In the genomic region with DNA sequence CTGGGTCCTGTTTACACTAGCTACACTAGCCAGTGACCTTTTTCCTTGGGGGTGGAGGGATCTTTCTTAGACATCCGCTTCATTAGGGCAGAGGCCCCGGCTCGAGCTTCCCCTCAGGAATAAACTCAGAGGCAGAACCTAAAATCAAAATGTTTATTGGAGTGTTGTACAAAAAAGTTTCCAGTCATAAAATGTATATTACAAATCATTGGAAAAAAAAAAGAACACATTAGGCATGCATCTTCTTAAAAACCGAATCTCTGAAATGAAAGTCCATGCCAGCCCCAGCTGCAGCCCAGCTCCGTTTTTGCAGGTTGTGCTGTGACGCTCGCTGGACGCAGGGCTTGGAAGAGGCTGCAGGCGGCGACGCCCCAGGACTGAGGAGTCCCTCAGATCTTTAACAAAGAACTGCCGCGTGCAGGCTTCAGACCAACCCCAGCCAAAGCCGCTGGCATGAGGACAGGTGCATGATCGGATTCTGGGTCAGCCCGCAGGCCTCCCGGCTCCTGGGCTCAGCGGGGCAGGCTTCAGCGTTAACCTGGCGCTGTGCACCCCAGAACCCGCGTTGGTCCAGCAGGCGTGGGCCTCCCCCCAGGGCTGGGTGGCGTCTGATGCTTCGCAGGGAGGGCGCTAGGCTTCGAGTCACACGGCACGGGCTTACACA, we compare ENCODE assay signal across 1 cellular context.
TF ChIP-seq lines count a peak whose summit lies in the region.

No MANE protein-coding gene starts in this region.

TF ChIP-seq in K562, 482 proteins besides CTCF, POLR2A, EP300 and RAD21 (continued from another document and continues in another):
- TF ChIP-seq ELK1 (CRISPR knock-in tag; IDR thresholded peaks at IDR 0.05) = no peak
- no peak for TF ChIP-seq TAF1 (IDR thresholded peaks at IDR 0.05; ENCODE audit: control insufficient read depth, extremely low read depth, insufficient read depth, low read length, severe bottlenecking)
- TF ChIP-seq SUPT5H (IDR thresholded peaks at IDR 0.05) = no peak; the same call in 1 of the 2 replicates
- no peak for TF ChIP-seq KLF6 (CRISPR knock-in tag; IDR thresholded peaks at IDR 0.05; ENCODE audit: borderline replicate concordance)
- TF ChIP-seq, protein P1, sequence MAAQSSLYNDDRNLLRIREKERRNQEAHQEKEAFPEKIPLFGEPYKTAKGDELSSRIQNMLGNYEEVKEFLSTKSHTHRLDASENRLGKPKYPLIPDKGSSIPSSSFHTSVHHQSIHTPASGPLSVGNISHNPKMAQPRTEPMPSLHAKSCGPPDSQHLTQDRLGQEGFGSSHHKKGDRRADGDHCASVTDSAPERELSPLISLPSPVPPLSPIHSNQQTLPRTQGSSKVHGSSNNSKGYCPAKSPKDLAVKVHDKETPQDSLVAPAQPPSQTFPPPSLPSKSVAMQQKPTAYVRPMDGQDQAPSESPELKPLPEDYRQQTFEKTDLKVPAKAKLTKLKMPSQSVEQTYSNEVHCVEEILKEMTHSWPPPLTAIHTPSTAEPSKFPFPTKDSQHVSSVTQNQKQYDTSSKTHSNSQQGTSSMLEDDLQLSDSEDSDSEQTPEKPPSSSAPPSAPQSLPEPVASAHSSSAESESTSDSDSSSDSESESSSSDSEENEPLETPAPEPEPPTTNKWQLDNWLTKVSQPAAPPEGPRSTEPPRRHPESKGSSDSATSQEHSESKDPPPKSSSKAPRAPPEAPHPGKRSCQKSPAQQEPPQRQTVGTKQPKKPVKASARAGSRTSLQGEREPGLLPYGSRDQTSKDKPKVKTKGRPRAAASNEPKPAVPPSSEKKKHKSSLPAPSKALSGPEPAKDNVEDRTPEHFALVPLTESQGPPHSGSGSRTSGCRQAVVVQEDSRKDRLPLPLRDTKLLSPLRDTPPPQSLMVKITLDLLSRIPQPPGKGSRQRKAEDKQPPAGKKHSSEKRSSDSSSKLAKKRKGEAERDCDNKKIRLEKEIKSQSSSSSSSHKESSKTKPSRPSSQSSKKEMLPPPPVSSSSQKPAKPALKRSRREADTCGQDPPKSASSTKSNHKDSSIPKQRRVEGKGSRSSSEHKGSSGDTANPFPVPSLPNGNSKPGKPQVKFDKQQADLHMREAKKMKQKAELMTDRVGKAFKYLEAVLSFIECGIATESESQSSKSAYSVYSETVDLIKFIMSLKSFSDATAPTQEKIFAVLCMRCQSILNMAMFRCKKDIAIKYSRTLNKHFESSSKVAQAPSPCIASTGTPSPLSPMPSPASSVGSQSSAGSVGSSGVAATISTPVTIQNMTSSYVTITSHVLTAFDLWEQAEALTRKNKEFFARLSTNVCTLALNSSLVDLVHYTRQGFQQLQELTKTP (IDR thresholded peaks at IDR 0.05; ENCODE audit: low read depth in 1 of 2, partially characterized antibody in 2 of 2) = peak in 1 of 2 experiments; percentile 49
- TF ChIP-seq NCOA4 (IDR thresholded peaks at IDR 0.05; ENCODE audit: partially characterized antibody) = no peak
- no peak for TF ChIP-seq BCOR (IDR thresholded peaks at IDR 0.05)
- no peak for TF ChIP-seq GABPB2 (CRISPR knock-in tag; conservative IDR thresholded peaks at IDR 0.05)
- no peak for TF ChIP-seq ZNF263 (CRISPR knock-in tag; IDR thresholded peaks at IDR 0.05; ENCODE audit: borderline replicate concordance)
- TF ChIP-seq SREBF1 (IDR thresholded peaks at IDR 0.05; ENCODE audit: borderline replicate concordance, low read depth, low read length) = no peak
- TF ChIP-seq MYNN (IDR thresholded peaks at IDR 0.05) = 0 out of 2 replicates have a peak, but pooled peaks have one; percentile 1
- TF ChIP-seq MYNN (CRISPR knock-in tag; IDR thresholded peaks at IDR 0.05) = no peak
- TF ChIP-seq PREB (CRISPR knock-in tag; IDR thresholded peaks at IDR 0.05) = no peak
- TF ChIP-seq KAT8 (IDR thresholded peaks at IDR 0.05; ENCODE audit: low read depth) = no peak
- no peak for TF ChIP-seq ATF7 (IDR thresholded peaks at IDR 0.05)
- no peak for TF ChIP-seq CSDE1 (IDR thresholded peaks at IDR 0.05)
- TF ChIP-seq TOE1 (IDR thresholded peaks at IDR 0.05; ENCODE audit: borderline replicate concordance) = no peak
- no peak for TF ChIP-seq TOE1 (CRISPR knock-in tag; IDR thresholded peaks at IDR 0.05; ENCODE audit: borderline replicate concordance, low read depth)
- no peak for TF ChIP-seq BCL6 (CRISPR knock-in tag; IDR thresholded peaks at IDR 0.05)
- 0 out of 2 replicates have a peak, but pooled peaks have one; percentile 47 for TF ChIP-seq POLR2G (IDR thresholded peaks at IDR 0.05; ENCODE audit: low read depth, low read length)
- TF ChIP-seq ZKSCAN8 (CRISPR knock-in tag; IDR thresholded peaks at IDR 0.05) = no peak
- no peak for TF ChIP-seq ESRRA (IDR thresholded peaks at IDR 0.05; ENCODE audit: borderline replicate concordance, low read depth)
- TF ChIP-seq POLR2H (tag; IDR thresholded peaks at IDR 0.05; ENCODE audit: low read depth) = peak; percentile 28; the same call in 1 of the 2 replicates
- no peak for TF ChIP-seq DMBX1 (CRISPR knock-in tag; IDR thresholded peaks at IDR 0.05; ENCODE audit: borderline replicate concordance)
- TF ChIP-seq ZBTB33 (CRISPR knock-in tag; IDR thresholded peaks at IDR 0.05) = peak; percentile 90
- no peak for TF ChIP-seq ZFPM2 (CRISPR knock-in tag; IDR thresholded peaks at IDR 0.05)
- no peak for TF ChIP-seq ARID1B (IDR thresholded peaks at IDR 0.05)
- TF ChIP-seq, protein P2, sequence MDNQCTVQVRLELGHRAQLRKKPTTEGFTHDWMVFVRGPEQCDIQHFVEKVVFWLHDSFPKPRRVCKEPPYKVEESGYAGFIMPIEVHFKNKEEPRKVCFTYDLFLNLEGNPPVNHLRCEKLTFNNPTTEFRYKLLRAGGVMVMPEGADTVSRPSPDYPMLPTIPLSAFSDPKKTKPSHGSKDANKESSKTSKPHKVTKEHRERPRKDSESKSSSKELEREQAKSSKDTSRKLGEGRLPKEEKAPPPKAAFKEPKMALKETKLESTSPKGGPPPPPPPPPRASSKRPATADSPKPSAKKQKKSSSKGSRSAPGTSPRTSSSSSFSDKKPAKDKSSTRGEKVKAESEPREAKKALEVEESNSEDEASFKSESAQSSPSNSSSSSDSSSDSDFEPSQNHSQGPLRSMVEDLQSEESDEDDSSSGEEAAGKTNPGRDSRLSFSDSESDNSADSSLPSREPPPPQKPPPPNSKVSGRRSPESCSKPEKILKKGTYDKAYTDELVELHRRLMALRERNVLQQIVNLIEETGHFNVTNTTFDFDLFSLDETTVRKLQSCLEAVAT (IDR thresholded peaks at IDR 0.05) = 0 out of 4 replicates have a peak, but pooled peaks of 1 of the 2 experiments have one; percentile 42
- TF ChIP-seq WHSC1 (IDR thresholded peaks at IDR 0.05; ENCODE audit: low read length) = no peak
- TF ChIP-seq ZNF830 (CRISPR knock-in tag; IDR thresholded peaks at IDR 0.05) = no peak
- TF ChIP-seq MBD2 (IDR thresholded peaks at IDR 0.05; ENCODE audit: borderline replicate concordance, low read depth) = peak; percentile 0; the same call in 1 of the 2 replicates
- no peak for TF ChIP-seq ZFP30 (CRISPR knock-in tag; IDR thresholded peaks at IDR 0.05; ENCODE audit: borderline replicate concordance)
- TF ChIP-seq JUND (IDR thresholded peaks at IDR 0.05; ENCODE audit: borderline replicate concordance, low read depth, low read length) = no peak
- no peak for TF ChIP-seq JUND (tag; IDR thresholded peaks at IDR 0.05; ENCODE audit: borderline replicate concordance, low read depth, low read length)
- TF ChIP-seq FIP1L1 (IDR thresholded peaks at IDR 0.05; ENCODE audit: low read depth, low read length, poor library complexity, severe bottlenecking) = peak; percentile 30
- 0 out of 2 replicates have a peak, but pooled peaks have one; percentile 2 for TF ChIP-seq ZNF511 (CRISPR knock-in tag; IDR thresholded peaks at IDR 0.05)
- TF ChIP-seq DPF2 (IDR thresholded peaks at IDR 0.05) = 0 out of 2 replicates have a peak, but pooled peaks have one; percentile 44
- TF ChIP-seq FOSL1 (tag; conservative IDR thresholded peaks at IDR 0.05) = no peak
- no peak for TF ChIP-seq ELF1 (tag; IDR thresholded peaks at IDR 0.05)
- TF ChIP-seq SFPQ (IDR thresholded peaks at IDR 0.05; ENCODE audit: low read depth, low read length) = no peak
- TF ChIP-seq TBL1XR1 (IDR thresholded peaks at IDR 0.05; ENCODE audit: low read length in 2 of 2) = no peak
- no peak; the same call in 1 of the 2 replicates for TF ChIP-seq ZNF766 (CRISPR knock-in tag; conservative IDR thresholded peaks at IDR 0.05)
- TF ChIP-seq ZNF589 (CRISPR knock-in tag; IDR thresholded peaks at IDR 0.05; ENCODE audit: low read depth) = no peak
- no peak for TF ChIP-seq PHF8 (IDR thresholded peaks at IDR 0.05; ENCODE audit: borderline replicate concordance, low read length)
- peak; percentile 8; the same call in 1 of the 2 replicates for TF ChIP-seq FOXJ2 (tag; IDR thresholded peaks at IDR 0.05)
- TF ChIP-seq ZBTB7A (IDR thresholded peaks at IDR 0.05; ENCODE audit: borderline replicate concordance, control insufficient read depth, low read depth, low read length) = no peak
- TF ChIP-seq, protein P3, sequence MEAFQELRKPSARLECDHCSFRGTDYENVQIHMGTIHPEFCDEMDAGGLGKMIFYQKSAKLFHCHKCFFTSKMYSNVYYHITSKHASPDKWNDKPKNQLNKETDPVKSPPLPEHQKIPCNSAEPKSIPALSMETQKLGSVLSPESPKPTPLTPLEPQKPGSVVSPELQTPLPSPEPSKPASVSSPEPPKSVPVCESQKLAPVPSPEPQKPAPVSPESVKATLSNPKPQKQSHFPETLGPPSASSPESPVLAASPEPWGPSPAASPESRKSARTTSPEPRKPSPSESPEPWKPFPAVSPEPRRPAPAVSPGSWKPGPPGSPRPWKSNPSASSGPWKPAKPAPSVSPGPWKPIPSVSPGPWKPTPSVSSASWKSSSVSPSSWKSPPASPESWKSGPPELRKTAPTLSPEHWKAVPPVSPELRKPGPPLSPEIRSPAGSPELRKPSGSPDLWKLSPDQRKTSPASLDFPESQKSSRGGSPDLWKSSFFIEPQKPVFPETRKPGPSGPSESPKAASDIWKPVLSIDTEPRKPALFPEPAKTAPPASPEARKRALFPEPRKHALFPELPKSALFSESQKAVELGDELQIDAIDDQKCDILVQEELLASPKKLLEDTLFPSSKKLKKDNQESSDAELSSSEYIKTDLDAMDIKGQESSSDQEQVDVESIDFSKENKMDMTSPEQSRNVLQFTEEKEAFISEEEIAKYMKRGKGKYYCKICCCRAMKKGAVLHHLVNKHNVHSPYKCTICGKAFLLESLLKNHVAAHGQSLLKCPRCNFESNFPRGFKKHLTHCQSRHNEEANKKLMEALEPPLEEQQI (IDR thresholded peaks at IDR 0.05) = no peak
- TF ChIP-seq ZC3H4 (CRISPR knock-in tag; IDR thresholded peaks at IDR 0.05; ENCODE audit: borderline replicate concordance) = no peak
